In genomic region chr12:48105321-48105866, GRCh38 we compare ENCODE assay signal across 8 cellular contexts. TPM values are rescaled to one million over a fixed set of nuclear protein-coding genes. Genes with fewer than 3 reads are reported as not detected.
DNase-seq lines count a peak whose midpoint lies in the region; ATAC-seq, FAIRE-seq and TF ChIP-seq lines count a peak whose summit lies in the region.

No MANE protein-coding gene starts in this region.

- peak overlapping the region; percentile 80 for H3K4me2 ChIP-seq in A549

- peak overlapping the region; percentile 97 to 99 for H3K27ac ChIP-seq in A549
- peak overlapping the region; percentile 96 for H3K27ac ChIP-seq in SJSA1
- H3K27ac ChIP-seq in iPS-20b (ENCODE audit: low read length) = peak overlapping the region; percentile 89

- CTCF ChIA-PET in A549 (lab: Yijun Ruan, JAX) = interaction anchor here (1.0 kb wide), 2 partner anchors 16 to 35 kb away, joined by 3 to 4 read pairs; no protein-coding TSS in a partner anchor

- no peak for TF ChIP-seq POLR2A in A549 (IDR thresholded peaks at IDR 0.05; ENCODE audit: low read length)

- ATAC-seq in A549 (peak; percentile 11 to 37; a peak in 4 of 6 replicates), GM18909 (IDR thresholded peaks at IDR 0.05; ENCODE audit: poor library complexity, unreplicated experiment) (peak; percentile 20), HG03159 (IDR thresholded peaks at IDR 0.05; ENCODE audit: unreplicated experiment) (peak; percentile 26), sciatic nerve (no peak)

- H3K4me1 ChIP-seq in A549 (peaks cover 13% of the 10 kb centered on the region), SJSA1 (replicated peaks) (peaks cover 34% of the 10 kb centered on the region), adipocyte (ENCODE audit: control insufficient read depth, insufficient read depth, low read length) (peaks cover 19% of the 10 kb centered on the region), iPS-20b (ENCODE audit: insufficient read depth, low read length) (peaks cover 13% of the 10 kb centered on the region)

- no peak for TF ChIP-seq EP300 in A549 (IDR thresholded peaks at IDR 0.05)

- no peaks in the 10 kb centered on the region for H3K9me3 ChIP-seq in A549
- no peaks in the 10 kb centered on the region for H3K9me3 ChIP-seq in SJSA1 (replicated peaks)
- no peaks in the 10 kb centered on the region for H3K9me3 ChIP-seq in adipocyte (ENCODE audit: control insufficient read depth, low read length)
- H3K9me3 ChIP-seq in iPS-20b (ENCODE audit: insufficient read depth, low read depth, low read length) = no peaks in the 10 kb centered on the region

- H3K4me3 ChIP-seq in A549 = peak overlapping the region; percentile 93
- H3K4me3 ChIP-seq in SJSA1 = peak overlapping the region; percentile 61
- H3K4me3 ChIP-seq in adipocyte (ENCODE audit: low read length) = peak overlapping the region; percentile 94
- H3K4me3 ChIP-seq in iPS-20b (ENCODE audit: low read length) = peak overlapping the region; percentile 99

- peak; percentile 39 for FAIRE-seq in A549 (lab: Jason Lieb, UNC)

- DNase-seq in A549 (ENCODE audit: low read depth in 1 of 2, low spot score in 1 of 2) (peak in 1 of 2 experiments; percentile 23), SJSA1 (ENCODE audit: low read depth in 1 of 2, low spot score in 2 of 2) (no peak), adipocyte (ENCODE audit: low read depth) (peak; percentile 63), sciatic nerve (ENCODE audit: low spot score) (no peak)
- DNase-seq in stimulated activated CD4-positive, alpha-beta T cell treated with anti-CD3 and anti-CD28 coated beads, Interleukin-4, amount 100 ng/mL, for 1 hour = peak; percentile 59

- H3K36me3 ChIP-seq in SJSA1 (peaks cover 41% of the 10 kb centered on the region), adipocyte (ENCODE audit: control insufficient read depth, insufficient read depth, low read length, severe bottlenecking) (no peaks in the 10 kb centered on the region), iPS-20b (ENCODE audit: insufficient read depth, low read depth, low read length) (no peaks in the 10 kb centered on the region)

- under 1% methylated on average over 23 of the region's 30 CpGs for WGBS in A549 (ENCODE audit: missing lambda C conversion rate)

- no peak for TF ChIP-seq RAD21 in A549 (conservative IDR thresholded peaks at IDR 0.05 in 1 of 2, IDR thresholded peaks at IDR 0.05 in 1 of 2)

- POLR2A ChIA-PET in A549 (lab: Yijun Ruan, JAX) = interaction anchor here (1.0 to 2.1 kb wide), 4 partner anchors 14 to 103 kb away, joined by 3 to 24 read pairs (median 10); partner anchors contain the start of genes ASB8 and PFKM

- TF ChIP-seq CTCF in A549 (IDR thresholded peaks at IDR 0.05) = no peak

- H3K27me3 ChIP-seq in SJSA1 (replicated peaks) (no peaks in the 10 kb centered on the region), adipocyte (replicated peaks; ENCODE audit: control insufficient read depth, insufficient read depth, low read length) (peaks cover under 1% of the 10 kb centered on the region), iPS-20b (ENCODE audit: insufficient read depth, low read length) (peaks cover 24% of the 10 kb centered on the region; the same call in 1 of the 2 replicates)

- peak overlapping the region; percentile 96 for H3K9ac ChIP-seq in adipocyte (ENCODE audit: low read length)
- H3K9ac ChIP-seq in iPS-20b (ENCODE audit: low read depth, low read length) = peak overlapping the region; percentile 97

- intact Hi-C loops in sciatic nerve (cut with DNase I) = no loop called here

TF ChIP-seq in A549, 52 proteins besides CTCF, POLR2A, EP300 and RAD21:
- TF ChIP-seq RARB (CRISPR knock-in tag; IDR thresholded peaks at IDR 0.05) = no peak
- TF ChIP-seq MAFK (IDR thresholded peaks at IDR 0.05; ENCODE audit: partially characterized antibody) = peak; percentile 40
- no peak for TF ChIP-seq HOXB13 (CRISPR knock-in tag; IDR thresholded peaks at IDR 0.05; ENCODE audit: low read depth)
- no peak for TF ChIP-seq KDM1A (IDR thresholded peaks at IDR 0.05; ENCODE audit: low read depth)
- no peak for TF ChIP-seq HEYL (CRISPR knock-in tag; IDR thresholded peaks at IDR 0.05)
- TF ChIP-seq KDM5A (IDR thresholded peaks at IDR 0.05) = no peak
TF ChIP-seq in A549: peak in this region for 1.

RNA-seq across cellular contexts. Expression of gene SENP1, which starts 0.5 kb away (rescaled TPM):
- 49.2 and 49.3 TPM in 2 replicates for polyA plus RNA-seq in A549 (2011; rRNA removed)
- 8.3 and 9.0 TPM in 2 replicates for polyA plus RNA-seq in A549 (2012; cell fraction: cytosol; rRNA removed)
- 4.0 and 5.2 TPM in 2 replicates for polyA plus RNA-seq in A549 (2012; cell fraction: nucleus; rRNA removed)
- 11.9 to 16.1 TPM (median 13.9 TPM) in 3 replicates for polyA plus RNA-seq in A549 (2017; fragmentation: RNase III; extraction: RNeasy Plus Mini Kit Qiagen cat#74134 plus additional on column Dnase treatment)
- 33.4 and 37.1 TPM in 2 replicates for polyA minus RNA-seq in A549 (2011; rRNA and poly(A)+ RNA removed)
- total RNA-seq in SJSA1 (2014; rRNA removed; shearing (Covaris generic)) = 36.2 and 49.5 TPM in 2 replicates
- 23.8 TPM for total RNA-seq in sciatic nerve

RNA-seq across cellular contexts. Expression of gene PFKM, which starts 13.8 kb away (rescaled TPM):
- 43.0 and 45.5 TPM in 2 replicates for polyA plus RNA-seq in A549 (2011; rRNA removed)
- 37.6 and 41.1 TPM in 2 replicates for polyA plus RNA-seq in A549 (2012; cell fraction: cytosol; rRNA removed)
- polyA plus RNA-seq in A549 (2012; cell fraction: nucleus; rRNA removed) = 59.0 and 76.6 TPM in 2 replicates
- polyA plus RNA-seq in A549 (2017; fragmentation: RNase III; extraction: RNeasy Plus Mini Kit Qiagen cat#74134 plus additional on column Dnase treatment) = 36.2 to 42.1 TPM (median 41.1 TPM) in 3 replicates
- 42.5 and 61.3 TPM in 2 replicates for polyA minus RNA-seq in A549 (2011; rRNA and poly(A)+ RNA removed)
- 791 and 920 TPM in 2 replicates for total RNA-seq in SJSA1 (2014; rRNA removed; shearing (Covaris generic))
- total RNA-seq in sciatic nerve = 66.0 TPM

RNA-seq across cellular contexts. Expression of gene ASB8, which starts 51.9 kb away (rescaled TPM):
- polyA plus RNA-seq in A549 (2011; rRNA removed) (25.6 and 33.1 TPM in 2 replicates), A549 (2017; fragmentation: RNase III; extraction: RNeasy Plus Mini Kit Qiagen cat#74134 plus additional on column Dnase treatment) (16.2 to 19.1 TPM (median 17.8 TPM) in 3 replicates)
- 10.7 and 14.4 TPM in 2 replicates for polyA plus RNA-seq in A549 (2012; cell fraction: cytosol; rRNA removed)
- 5.8 and 7.9 TPM in 2 replicates for polyA plus RNA-seq in A549 (2012; cell fraction: nucleus; rRNA removed)
- 30.3 and 37.6 TPM in 2 replicates for polyA minus RNA-seq in A549 (2011; rRNA and poly(A)+ RNA removed)
- total RNA-seq in SJSA1 (2014; rRNA removed; shearing (Covaris generic)) = 236 and 314 TPM in 2 replicates
- total RNA-seq in sciatic nerve = 36.0 TPM

Comparison
In these comparisons a context has a peak if more than half of its experiments do, and no peak if none do; other contexts are left out.
1. DNase-seq: peak in adipocyte (single experiment) and stimulated activated CD4-positive, alpha-beta T cell treated with anti-CD3 and anti-CD28 coated beads, Interleukin-4, amount 100 ng/mL, for 1 hour (single experiment); none in SJSA1 (0 of 2) and sciatic nerve (single experiment).
2. RNA of gene PFKM, which starts 13.8 kb away (total RNA-seq): 791 to 920 TPM in SJSA1; 66.0 TPM in sciatic nerve (single experiment); every median in the first group is over 10 times any median in the second.
3. Peak in every context shown above with its lines, with median percentiles within 50 percentile points of each other: H3K27ac ChIP-seq and H3K4me3 ChIP-seq.